In genomic region chr5:72458407-72458806, GRCh38 we compare ENCODE assay signal across 22 cellular contexts. TPM values are rescaled to one million over a fixed set of nuclear protein-coding genes. Genes with fewer than 3 reads are reported as not detected.
"Had no signal": no experiment of that assay in that cellular context is flagged by ENCODE, and none has a peak within 500 bp of the region (broad histone marks: within the 10 kb centered on the region; RNA-seq: fewer than 3 reads in every experiment).

No MANE protein-coding gene starts in this region.

- H3K4me3 ChIP-seq: cardiac muscle cell, Peyer's patch, SJSA1 had no signal

- DNase-seq: activated CD4-positive, CD25-positive, alpha-beta regulatory T cell; activated CD8-positive, alpha-beta memory T cell treated with anti-CD3 and anti-CD28 coated beads, Interleukin-2, amount 50 U/mL, for 4 hours; activated CD8-positive, alpha-beta T cell treated with anti-CD3 and anti-CD28 coated beads for 36 hours; activated gamma-delta T cell treated with Interleukin-2 at 50 U/mL for 16 hours; activated naive CD4-positive, alpha-beta T cell treated with anti-CD3 and anti-CD28 coated beads, Interleukin-2, amount 10 ng/mL, durations not matched to agents 7 days and 5 days; activated naive CD8-positive, alpha-beta T cell treated with anti-CD3 and anti-CD28 coated beads for 36 hours; activated T-cell treated with anti-CD3 and anti-CD28 coated beads, Interleukin-2, amount 50 U/mL, for 72 hours; brain microvascular endothelial cell; KG1; MV-4-11; NCI-H1105; NCI-H1436; NCI-H1694 treated with DMSO at 0.1 percent for 48 hours; NCI-H510A treated with DMSO at 0.1 percent for 48 hours; NCI-H69; Peyer's patch; SHP77 had no signal

- H3K36me3 Mint-ChIP-seq: activated naive CD4-positive, alpha-beta T cell treated with anti-CD3 and anti-CD28 coated beads, Interleukin-2, amount 10 ng/mL, durations not matched to agents 7 days and 5 days; activated naive CD8-positive, alpha-beta T cell treated with anti-CD3 and anti-CD28 coated beads for 36 hours had no signal

- H3K9me3 ChIP-seq: Peyer's patch, SJSA1 had no signal

- H3K27me3 ChIP-seq: brain microvascular endothelial cell, cardiac muscle cell, Peyer's patch, SJSA1 had no signal

- H3K4me3 Mint-ChIP-seq: activated CD8-positive, alpha-beta T cell treated with anti-CD3 and anti-CD28 coated beads for 36 hours; activated naive CD4-positive, alpha-beta T cell treated with anti-CD3 and anti-CD28 coated beads, Interleukin-2, amount 10 ng/mL, durations not matched to agents 7 days and 5 days; activated naive CD8-positive, alpha-beta T cell treated with anti-CD3 and anti-CD28 coated beads for 36 hours; activated T-cell treated with anti-CD3 and anti-CD28 coated beads, Interleukin-2, amount 50 U/mL, for 72 hours; T-helper 1 cell treated with Interleukin-12 subunit alpha and Interleukin-12 subunit beta and Interleukin-4 antibody, amounts not matched to agents 30 μg/mL and 1 μg/mL, for 36 hours had no signal

- H3K9me3 Mint-ChIP-seq: activated CD8-positive, alpha-beta T cell treated with anti-CD3 and anti-CD28 coated beads for 36 hours; activated naive CD4-positive, alpha-beta T cell treated with anti-CD3 and anti-CD28 coated beads, Interleukin-2, amount 10 ng/mL, durations not matched to agents 7 days and 5 days; activated naive CD8-positive, alpha-beta T cell treated with anti-CD3 and anti-CD28 coated beads for 36 hours; activated T-cell treated with anti-CD3 and anti-CD28 coated beads, Interleukin-2, amount 50 U/mL, for 72 hours; activated T-helper 2 cell treated with anti-CD3 and anti-CD28 coated beads, Interferon-gamma antibody, Interleukin-2, Interleukin-4, amounts not matched to agents 10 μg/mL and 5 μg/mL and 100 μg/mL, durations not matched to agents 14 hours and 24 hours and 36 hours; T-helper 1 cell treated with Interleukin-12 subunit alpha and Interleukin-12 subunit beta and Interleukin-4 antibody, amounts not matched to agents 30 μg/mL and 1 μg/mL, for 36 hours had no signal

- H3K4me1 Mint-ChIP-seq: activated naive CD4-positive, alpha-beta T cell treated with anti-CD3 and anti-CD28 coated beads, Interleukin-2, amount 10 ng/mL, durations not matched to agents 7 days and 5 days had no signal

- H3K36me3 ChIP-seq: brain microvascular endothelial cell, cardiac muscle cell, Peyer's patch, SJSA1 had no signal

- H3K27me3 Mint-ChIP-seq: activated CD8-positive, alpha-beta T cell treated with anti-CD3 and anti-CD28 coated beads for 36 hours had no signal

- H3K27ac Mint-ChIP-seq: activated CD8-positive, alpha-beta T cell treated with anti-CD3 and anti-CD28 coated beads for 36 hours; activated naive CD4-positive, alpha-beta T cell treated with anti-CD3 and anti-CD28 coated beads, Interleukin-2, amount 10 ng/mL, durations not matched to agents 7 days and 5 days; activated naive CD8-positive, alpha-beta T cell treated with anti-CD3 and anti-CD28 coated beads for 36 hours; activated T-cell treated with anti-CD3 and anti-CD28 coated beads, Interleukin-2, amount 50 U/mL, for 72 hours; activated T-helper 2 cell treated with anti-CD3 and anti-CD28 coated beads, Interferon-gamma antibody, Interleukin-2, Interleukin-4, amounts not matched to agents 10 μg/mL and 5 μg/mL and 100 μg/mL, durations not matched to agents 14 hours and 24 hours and 36 hours; T-helper 1 cell treated with Interleukin-12 subunit alpha and Interleukin-12 subunit beta and Interleukin-4 antibody, amounts not matched to agents 30 μg/mL and 1 μg/mL, for 36 hours had no signal

- ATAC-seq: activated CD8-positive, alpha-beta T cell treated with anti-CD3 and anti-CD28 coated beads for 36 hours; activated T-cell treated with anti-CD3 and anti-CD28 coated beads, Interleukin-2, amount 50 U/mL, for 72 hours; SK-N-SH treated with all-trans-retinoic acid at 6 μM for 48 hours had no signal

- H3K27ac ChIP-seq: brain microvascular endothelial cell, cardiac muscle cell, Peyer's patch, SJSA1 had no signal

RNA-seq across cellular contexts. Expression of gene ZNF366, which starts 48.8 kb away (rescaled TPM):
- polyA plus RNA-seq: cardiac muscle cell had no signal
